In the genomic region with DNA sequence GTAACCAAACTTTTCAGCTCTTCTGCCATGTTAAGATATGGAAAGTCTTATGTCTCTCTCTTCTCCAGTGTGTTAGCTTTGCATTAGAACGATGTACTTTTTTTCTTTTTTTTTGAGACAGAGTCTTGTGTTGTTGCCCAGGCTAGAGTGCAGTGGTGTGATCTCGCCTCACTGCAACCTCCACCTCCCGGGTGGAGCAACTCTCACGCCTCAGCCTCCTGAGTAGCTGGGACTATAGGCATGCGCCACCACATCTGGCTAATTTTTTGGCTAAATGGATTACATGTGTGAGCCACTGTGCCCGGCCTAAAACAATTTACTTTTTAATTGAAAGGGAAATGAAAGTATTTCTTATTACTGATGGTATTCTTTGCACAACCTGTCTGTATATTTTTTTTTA, we compare ENCODE assay signal across 13 cellular contexts. TPM values are rescaled to one million over a fixed set of nuclear protein-coding genes. Genes with fewer than 3 reads are reported as not detected.
DNase-seq lines count a peak whose midpoint lies in the region; ATAC-seq and TF ChIP-seq lines count a peak whose summit lies in the region.
"Had no signal": no experiment of that assay in that cellular context is flagged by ENCODE, and none has a peak within 500 bp of the region (broad histone marks: within the 10 kb centered on the region; RNA-seq: fewer than 3 reads in every experiment).

No MANE protein-coding gene starts in this region.

- no peak overlapping the region for H2AFZ ChIP-seq in Karpas-422 (ENCODE audit: low read length)

- no peaks in the 10 kb centered on the region for H4K20me1 ChIP-seq in Karpas-422 (ENCODE audit: insufficient read depth, low read depth, low read length)

- in situ Hi-C loops in gastrocnemius medialis (cut with MboI; ENCODE audit: low sequenced_read_pairs in 4 of 4), result loop anchor here in 1 of 4 donors (10.0 kb wide), 1 partner anchor 49 kb away; no protein-coding TSS in a partner anchor

- H3K27ac ChIP-seq in Karpas-422 (ENCODE audit: low read length) (peak overlapping the region; percentile 82), gastrocnemius medialis (peak overlapping the region; percentile 63 to 95 (median 90))
- H3K27ac ChIP-seq: colonic mucosa had no signal

- H3K4me1 ChIP-seq in Karpas-422 (ENCODE audit: low read length), result peaks cover 66% of the 10 kb centered on the region
- peaks cover 48 to 55% of the 10 kb centered on the region in 2 donors for H3K4me1 ChIP-seq in gastrocnemius medialis

- H3K9me3 ChIP-seq in Karpas-422 (ENCODE audit: low read length), result no peaks in the 10 kb centered on the region
- H3K9me3 ChIP-seq in gastrocnemius medialis, result no peaks in the 10 kb centered on the region
- H3K9me3 ChIP-seq: colonic mucosa had no signal

- ATAC-seq in gastrocnemius medialis (no peak), GM19035 (IDR thresholded peaks at IDR 0.05; ENCODE audit: unreplicated experiment) (no peak)
- ATAC-seq: left cardiac atrium, Panc1 had no signal

- H3K36me3 ChIP-seq in Karpas-422 (ENCODE audit: insufficient read depth, low read length), result no peaks in the 10 kb centered on the region; the same call in 1 of the 2 replicates
- no peaks in the 10 kb centered on the region for H3K36me3 ChIP-seq in gastrocnemius medialis
- no peaks in the 10 kb centered on the region for H3K36me3 ChIP-seq in H7 (replicated peaks; ENCODE audit: control insufficient read depth, insufficient read depth, low read length)
- H3K36me3 ChIP-seq: colonic mucosa had no signal

- peaks cover 92% of the 10 kb centered on the region for H3K79me2 ChIP-seq in Karpas-422 (ENCODE audit: low read length)

- H3K4me1 Mint-ChIP-seq in T-helper 2 cell treated with Interferon-gamma antibody and Interleukin-4, amounts not matched to agents 5 μg/mL and 100 μg/mL, for 36 hours (ENCODE audit: low read depth), result peaks cover 30% of the 10 kb centered on the region
- H3K4me1 Mint-ChIP-seq in chondrocyte (ENCODE audit: low read depth), result peaks cover 49% of the 10 kb centered on the region

- peaks cover 20% of the 10 kb centered on the region for H3K36me3 Mint-ChIP-seq in T-helper 2 cell treated with Interferon-gamma antibody and Interleukin-4, amounts not matched to agents 5 μg/mL and 100 μg/mL, for 36 hours (ENCODE audit: low read depth)
- no peaks in the 10 kb centered on the region for H3K36me3 Mint-ChIP-seq in chondrocyte (ENCODE audit: low read depth)

- H3K9me3 Mint-ChIP-seq in T-helper 2 cell treated with Interferon-gamma antibody and Interleukin-4, amounts not matched to agents 5 μg/mL and 100 μg/mL, for 36 hours, result no peaks in the 10 kb centered on the region
- no peaks in the 10 kb centered on the region for H3K9me3 Mint-ChIP-seq in chondrocyte (ENCODE audit: low read depth)

- H3K4me2 ChIP-seq in Karpas-422 (ENCODE audit: low read depth, low read length, poor library complexity, severe bottlenecking), result peak overlapping the region; percentile 38

- H3K27me3 ChIP-seq in Karpas-422 (ENCODE audit: low read length) (no peaks in the 10 kb centered on the region), gastrocnemius medialis (no peaks in the 10 kb centered on the region), H7 (ENCODE audit: control insufficient read depth, insufficient read depth, low read length) (no peaks in the 10 kb centered on the region)
- H3K27me3 ChIP-seq: colonic mucosa had no signal

- no peak overlapping the region for H3K4me3 ChIP-seq in Karpas-422 (ENCODE audit: low read length)
- H3K4me3 ChIP-seq in gastrocnemius medialis, result no peak overlapping the region
- no peak overlapping the region for H3K4me3 ChIP-seq in H7 (ENCODE audit: insufficient read depth, low read depth, low read length)
- H3K4me3 ChIP-seq: colonic mucosa had no signal

- intact Hi-C loops in gastrocnemius medialis (cut with DNase I; ENCODE audit: low total_unique reads), result no loop called here

- no peak overlapping the region for H3K9ac ChIP-seq in Karpas-422 (ENCODE audit: low read length)

- no peaks in the 10 kb centered on the region for H3K27me3 Mint-ChIP-seq in T-helper 2 cell treated with Interferon-gamma antibody and Interleukin-4, amounts not matched to agents 5 μg/mL and 100 μg/mL, for 36 hours (ENCODE audit: low read depth)
- no peaks in the 10 kb centered on the region for H3K27me3 Mint-ChIP-seq in chondrocyte (ENCODE audit: low read depth)

- H3K4me3 Mint-ChIP-seq in T-helper 2 cell treated with Interferon-gamma antibody and Interleukin-4, amounts not matched to agents 5 μg/mL and 100 μg/mL, for 36 hours, result no peak overlapping the region
- H3K4me3 Mint-ChIP-seq in chondrocyte (ENCODE audit: unreplicated experiment), result no peak overlapping the region

- DNase-seq in T-helper 2 cell treated with Interferon-gamma antibody and Interleukin-4, amounts not matched to agents 5 μg/mL and 100 μg/mL, for 36 hours (ENCODE audit: low spot score), result no peak
- DNase-seq in T-helper 2 cell, result no peak
- DNase-seq in Karpas-422, result peak; percentile 46
- no peak for DNase-seq in chondrocyte (ENCODE audit: low spot score)
- DNase-seq in gastrocnemius medialis, result no peak
- no peak for DNase-seq in H7
- DNase-seq in COLO829 (ENCODE audit: low spot score), result no peak
- DNase-seq: activated gamma-delta T cell treated with Interleukin-2 at 50 U/mL for 16 hours, colonic mucosa, left cardiac atrium, NCI-H1417 treated with DMSO at 0.1 percent for 48 hours had no signal

- H3K27ac Mint-ChIP-seq in T-helper 2 cell treated with Interferon-gamma antibody and Interleukin-4, amounts not matched to agents 5 μg/mL and 100 μg/mL, for 36 hours, result peak overlapping the region; percentile 75
- peak overlapping the region; percentile 92 for H3K27ac Mint-ChIP-seq in chondrocyte (ENCODE audit: unreplicated experiment)

- H3K9me2 ChIP-seq in Karpas-422 (replicated peaks; ENCODE audit: insufficient read depth, low read length), result no peaks in the 10 kb centered on the region

- TF ChIP-seq POLR2A in gastrocnemius medialis (IDR thresholded peaks at IDR 0.05), result no peak

- TF ChIP-seq CTCF in chondrocyte (IDR thresholded peaks at IDR 0.05) (no peak), gastrocnemius medialis (IDR thresholded peaks at IDR 0.05 in 4 of 5, conservative IDR thresholded peaks at IDR 0.05 in 1 of 5) (no peak)

RNA-seq across cellular contexts. Expression of gene SPEN, which starts 35.8 kb away (rescaled TPM):
- 17.9 and 26.8 TPM in 2 replicates for total RNA-seq in Karpas-422 (2014; rRNA removed; shearing (Covaris generic); ENCODE audit: low replicate concordance)
- total RNA-seq in chondrocyte (38.4 to 49.7 TPM (median 39.4 TPM) in 3 replicates), gastrocnemius medialis (10 to 100 TPM; 21.7 to 55.5 (median 38.0) TPM)
- 19.9 and 32.9 TPM in 2 replicates for total RNA-seq in H7 (2014; rRNA removed; shearing (Covaris generic))
